ENCODE assay signal across 9 cellular contexts in genomic region chr19:45994456-45994988, GRCh38. TPM values are rescaled to one million over a fixed set of nuclear protein-coding genes. Genes with fewer than 3 reads are reported as not detected.
DNase-seq lines count a peak whose midpoint lies in the region; ATAC-seq and TF ChIP-seq lines count a peak whose summit lies in the region.
"Had no signal": no experiment of that assay in that cellular context is flagged by ENCODE, and none has a peak within 500 bp of the region (broad histone marks: within the 10 kb centered on the region; RNA-seq: fewer than 3 reads in every experiment).

No MANE protein-coding gene starts in this region.

- POLR2A ChIA-PET in IMR-90 (lab: Charles Lee; ENCODE audit: unreplicated experiment), result no interaction called here
- POLR2A ChIA-PET in CD4-positive, alpha-beta T cell (lab: Charles Lee), result interaction anchor here (0.6 to 1.6 kb wide), 6 partner anchors 22 to 132 kb away, joined by 3 to 11 read pairs (median 6); partner anchors contain the start of genes IRF2BP1, MYPOP and SYMPK

- peaks cover 7% of the 10 kb centered on the region for H3K9me1 ChIP-seq in IMR-90 (ENCODE audit: insufficient read depth, low read length)

- no peak for TF ChIP-seq EP300 in ovary (IDR thresholded peaks at IDR 0.05)

- no peak overlapping the region for H2BK15ac ChIP-seq in IMR-90 (ENCODE audit: low read depth, low read length)

- peaks cover 3% of the 10 kb centered on the region for H3K36me3 Mint-ChIP-seq in endothelial cell (ENCODE audit: low read depth, unreplicated experiment)
- H3K36me3 Mint-ChIP-seq in CD4-positive, alpha-beta T cell (ENCODE audit: low read depth), result peaks cover 8% of the 10 kb centered on the region

- H3K4me1 Mint-ChIP-seq in endothelial cell (ENCODE audit: unreplicated experiment), result peaks cover 10% of the 10 kb centered on the region
- H3K4me1 Mint-ChIP-seq in CD4-positive, alpha-beta T cell (ENCODE audit: low read depth), result peaks cover 10% of the 10 kb centered on the region

- H3K18ac ChIP-seq in IMR-90 (ENCODE audit: low read depth, low read length), result no peak overlapping the region

- ATAC-seq in IMR-90 (ENCODE audit: low read depth), result peak; percentile 15
- ATAC-seq in CD4-positive, alpha-beta T cell (ENCODE audit: poor library complexity), result no peak

- TF ChIP-seq CTCF in GM06990 (IDR thresholded peaks at IDR 0.05; ENCODE audit: insufficient read depth, low read length, poor library complexity, severe bottlenecking) (no peak), IMR-90 (conservative IDR thresholded peaks at IDR 0.05; ENCODE audit: low read depth, low read length) (no peak), endothelial cell (IDR thresholded peaks at IDR 0.05; ENCODE audit: unreplicated experiment) (no peak), ovary (IDR thresholded peaks at IDR 0.05) (no peak)
- no peak for TF ChIP-seq CTCF in CD4-positive, alpha-beta T cell (IDR thresholded peaks at IDR 0.05)

- intact Hi-C loops in IMR-90 (cut with micrococcal nuclease) (loop anchor here (10.0 kb wide), 1 partner anchor 70 kb away; no protein-coding TSS in a partner anchor), ovary (cut with DNase I) (no loop called here)
- intact Hi-C loops in CD4-positive, alpha-beta T cell (cut with DNase I, micrococcal nuclease), result loop anchor here (2.0 to 10.0 kb wide), 3 partner anchors 132 to 910 kb away; partner anchors contain the start of genes DMWD (in 1 of the 2) and SYMPK (in 1 of the 2)

- H2BK120ac ChIP-seq in IMR-90 (ENCODE audit: low read depth, low read length), result no peak overlapping the region

- peaks cover 2% of the 10 kb centered on the region; the same call in 1 of the 2 replicates for H3K4me1 ChIP-seq in IMR-90 (ENCODE audit: control insufficient read depth, insufficient read depth, low read length)
- no peaks in the 10 kb centered on the region for H3K4me1 ChIP-seq in ovary (ENCODE audit: insufficient read depth)

- DNase-seq in GM06990 (ENCODE audit: extremely low read depth, insufficient read length) (no peak), IMR-90 (no peak), endothelial cell (ENCODE audit: low spot score) (no peak), ovary (no peak), NCI-H2196 (lab: John Stamatoyannopoulos, UW; ENCODE audit: unreplicated experiment) (no peak), occipital lobe (lab: John Stamatoyannopoulos, UW) (no peak), LoVo (ENCODE audit: low spot score) (no peak)
- DNase-seq in CD4-positive, alpha-beta T cell, result no peak

- peak overlapping the region; percentile 17 for H2BK5ac ChIP-seq in IMR-90 (ENCODE audit: low read depth, low read length, poor library complexity, severe bottlenecking)

- peaks cover 3% of the 10 kb centered on the region; the same call in 1 of the 2 replicates for H4K20me1 ChIP-seq in IMR-90 (ENCODE audit: insufficient read depth, low read length)

- no peaks in the 10 kb centered on the region; the same call in 1 of the 2 replicates for H3K36me3 ChIP-seq in GM06990 (ENCODE audit: control insufficient read depth, insufficient read depth, low read length)
- peaks cover 2% of the 10 kb centered on the region; the same call in 1 of the 2 replicates for H3K36me3 ChIP-seq in IMR-90 (ENCODE audit: control insufficient read depth, insufficient read depth, low read length)
- H3K36me3 ChIP-seq in ovary, result no peaks in the 10 kb centered on the region

- in situ Hi-C loops in IMR-90 (cut with MboI; ENCODE audit: low sequenced_read_pairs), result no loop called here

- TF ChIP-seq POLR2A in IMR-90 (IDR thresholded peaks at IDR 0.05; ENCODE audit: low read depth, low read length) (no peak), ovary (IDR thresholded peaks at IDR 0.05) (no peak)

- H4K8ac ChIP-seq in IMR-90 (ENCODE audit: low read depth in 2 of 2, low read length in 2 of 2), result peak overlapping the region; percentile 43 to 86

- H3K23ac ChIP-seq in IMR-90 (ENCODE audit: low read depth, low read length), result no peak overlapping the region

- H3K14ac ChIP-seq in IMR-90 (replicated peaks; ENCODE audit: low read depth, low read length), result peak overlapping the region; percentile 30; the same call in 1 of the 2 replicates

- peak overlapping the region; percentile 45 for H3K4me3 ChIP-seq in GM06990 (replicated peaks; ENCODE audit: low read depth, low read length)
- peak overlapping the region; percentile 51 for H3K4me3 ChIP-seq in IMR-90 (ENCODE audit: insufficient read depth, low read depth, low read length)
- peak overlapping the region; percentile 34 for H3K4me3 ChIP-seq in ovary

- no peak overlapping the region for H3K27ac Mint-ChIP-seq in endothelial cell (ENCODE audit: unreplicated experiment)
- H3K27ac Mint-ChIP-seq in CD4-positive, alpha-beta T cell, result no peak overlapping the region

- no peaks in the 10 kb centered on the region for H3K27me3 ChIP-seq in GM06990 (replicated peaks; ENCODE audit: control insufficient read depth, insufficient read depth, low read length)
- H3K27me3 ChIP-seq in IMR-90 (ENCODE audit: control insufficient read depth, insufficient read depth, low read length), result peaks cover 4% of the 10 kb centered on the region
- no peaks in the 10 kb centered on the region for H3K27me3 ChIP-seq in ovary
- H3K27me3 ChIP-seq in CD4-positive, alpha-beta T cell (ENCODE audit: control insufficient read depth, insufficient read depth, low read length), result no peaks in the 10 kb centered on the region

- dilution Hi-C loops in IMR-90 (cut with HindIII; ENCODE audit: low sequenced_read_pairs, unreplicated experiment), result no loop called here

- no peak overlapping the region for H2AK9ac ChIP-seq in IMR-90 (replicated peaks; ENCODE audit: low read depth, low read length, poor library complexity)

- peak overlapping the region; percentile 81 for H3K4me2 ChIP-seq in IMR-90 (ENCODE audit: low read depth, low read length)

- no peak overlapping the region; the same call in 1 of the 2 replicates for H3K56ac ChIP-seq in IMR-90 (ENCODE audit: extremely low read depth, insufficient read depth, low read length)

- peak overlapping the region; percentile 88 for H2AFZ ChIP-seq in IMR-90 (replicated peaks; ENCODE audit: low read length, poor library complexity)

- H3K9me3 ChIP-seq in IMR-90 (ENCODE audit: control insufficient read depth, insufficient read depth, low read length) (no peaks in the 10 kb centered on the region), ovary (no peaks in the 10 kb centered on the region)
- no peaks in the 10 kb centered on the region for H3K9me3 ChIP-seq in CD4-positive, alpha-beta T cell (ENCODE audit: control insufficient read depth, low read length)

- no CpG with 5 or more reads among the region's 8 CpGs for WGBS in IMR-90 (ENCODE audit: extremely low coverage in 2 of 2, insufficient read length in 1 of 2), 2 experiments
- WGBS in ovary, 3 donors, result 3 to 4% (median 4%) methylated on average over 8 of the region's 8 CpGs

- peak overlapping the region; percentile 44; the same call in 1 of the 2 replicates for H3K9ac ChIP-seq in IMR-90 (ENCODE audit: low read depth, low read length)

- no peak overlapping the region for H2BK20ac ChIP-seq in IMR-90 (ENCODE audit: low read depth, low read length)

- TF ChIP-seq RAD21 in IMR-90 (IDR thresholded peaks at IDR 0.05; ENCODE audit: low read length), result no peak

- H3K9me3 Mint-ChIP-seq in endothelial cell (ENCODE audit: unreplicated experiment), result no peaks in the 10 kb centered on the region
- no peaks in the 10 kb centered on the region for H3K9me3 Mint-ChIP-seq in CD4-positive, alpha-beta T cell

- peak overlapping the region; percentile 10 for H4K5ac ChIP-seq in IMR-90 (ENCODE audit: low read depth, low read length)

- H3K27ac ChIP-seq in IMR-90 (ENCODE audit: insufficient read depth, low read length) (no peak overlapping the region), ovary (no peak overlapping the region)
- no peak overlapping the region for H3K27ac ChIP-seq in CD4-positive, alpha-beta T cell (ENCODE audit: low read depth, low read length)

- no peak overlapping the region for H4K91ac ChIP-seq in IMR-90 (ENCODE audit: insufficient read depth, low read depth, low read length)

- H3K79me1 ChIP-seq in IMR-90 (ENCODE audit: low read depth in 1 of 2, low read length in 2 of 2), result peaks cover 10 to 27% of the 10 kb centered on the region in 2 experiments

- CTCF ChIA-PET in IMR-90 (lab: Yijun Ruan, JAX), result interaction anchor here (0.6 to 1.6 kb wide), 3 partner anchors 15 to 67 kb away, joined by 3 to 7 read pairs (median 4); no protein-coding TSS in a partner anchor
- CTCF ChIA-PET in CD4-positive, alpha-beta T cell (lab: Charles Lee), result interaction anchor here (1.3 to 2.4 kb wide), 3 partner anchors 23 to 178 kb away, joined by 3 to 14 read pairs (median 7); no protein-coding TSS in a partner anchor

- H3K27me3 Mint-ChIP-seq in endothelial cell (ENCODE audit: unreplicated experiment), result peaks cover 8% of the 10 kb centered on the region
- H3K27me3 Mint-ChIP-seq in CD4-positive, alpha-beta T cell, result peaks cover 9% of the 10 kb centered on the region

- peak overlapping the region; percentile 58 for H3K4ac ChIP-seq in IMR-90 (ENCODE audit: low read depth, low read length)

- no peak overlapping the region for H2AK5ac ChIP-seq in IMR-90 (ENCODE audit: low read depth, low read length)

- no TSS peak for BruUV-seq in IMR-90 (replicated peaks; lab: Mats Ljungman, UMichigan)

- peak overlapping the region; percentile 29 for H3K4me3 Mint-ChIP-seq in endothelial cell (ENCODE audit: unreplicated experiment)
- H3K4me3 Mint-ChIP-seq in CD4-positive, alpha-beta T cell, result no peak overlapping the region

RNA-seq across cellular contexts. Expression of gene CCDC61, which starts 0.7 kb away (rescaled TPM):
- total RNA-seq in IMR-90 (2012; rRNA removed) (3.2 and 3.6 TPM in 2 replicates), endothelial cell (ENCODE audit: unreplicated experiment) (9.5 TPM), ovary (10 to 100 TPM in 6 of 7 donors, 1 to 10 TPM in 1; 7.6 to 19.6 (median 16.6) TPM), occipital lobe (5.8 TPM)
- polyA plus RNA-seq in IMR-90 (2012; rRNA removed) (9.1 and 10.0 TPM in 2 replicates), ovary (10 to 100 TPM in 1 of 2 donors, 1 to 10 TPM in 1; 2.7 to 12.5 TPM)
- 2.6 and 10.5 TPM in 2 replicates for polyA plus RNA-seq in IMR-90 (2012; cell fraction: cytosol; rRNA removed)
- polyA plus RNA-seq in IMR-90 (2012; cell fraction: nucleus; rRNA removed; ENCODE audit: low replicate concordance), result 26.6 and 45.3 TPM in 2 replicates
- 1 to 10 TPM; 4.9 to 6.6 TPM for total RNA-seq in CD4-positive, alpha-beta T cell

RNA-seq across cellular contexts. Expression of gene NOVA2, which starts 20.9 kb away (rescaled TPM):
- not detected in 2 replicates for total RNA-seq in IMR-90 (2012; rRNA removed)
- 0.03 TPM in 1 of 2 replicates, not detected in the other for polyA plus RNA-seq in IMR-90 (2012; rRNA removed)
- 0.02 and 0.03 TPM in 2 replicates for polyA plus RNA-seq in IMR-90 (2012; cell fraction: cytosol; rRNA removed)
- polyA plus RNA-seq in IMR-90 (2012; cell fraction: nucleus; rRNA removed; ENCODE audit: low replicate concordance), result 0.05 and 0.06 TPM in 2 replicates
- total RNA-seq in endothelial cell (ENCODE audit: unreplicated experiment), result 86.0 TPM
- 1 to 10 TPM in 5 of 7 donors, under 1 TPM in 2; 0.23 to 4.8 (median 2.2) TPM for total RNA-seq in ovary
- 1 to 10 TPM; 1.5 to 3.5 TPM for polyA plus RNA-seq in ovary
- not detected for total RNA-seq in CD4-positive, alpha-beta T cell
- 9.4 TPM for total RNA-seq in occipital lobe

RNA-seq across cellular contexts. Expression of gene PGLYRP1, which starts 28.3 kb away (rescaled TPM):
- total RNA-seq in IMR-90 (2012; rRNA removed) (not detected in 2 replicates), endothelial cell (ENCODE audit: unreplicated experiment) (0.54 TPM), ovary (not detected), occipital lobe (not detected)
- polyA plus RNA-seq in IMR-90 (2012; rRNA removed) (not detected in 2 replicates), ovary (not detected)
- polyA plus RNA-seq in IMR-90 (2012; cell fraction: cytosol; rRNA removed), result not detected in 2 replicates
- polyA plus RNA-seq in IMR-90 (2012; cell fraction: nucleus; rRNA removed; ENCODE audit: low replicate concordance), result not detected in 2 replicates
- total RNA-seq in CD4-positive, alpha-beta T cell, result not detected
- total RNA-seq: glomerular endothelial cell had no signal

RNA-seq across cellular contexts. Expression of gene IGFL4, which starts 46.3 kb away (rescaled TPM):
- total RNA-seq in IMR-90 (2012; rRNA removed) (not detected in 2 replicates), endothelial cell (ENCODE audit: unreplicated experiment) (not detected), ovary (not detected), occipital lobe (1.6 TPM)
- polyA plus RNA-seq in IMR-90 (2012; rRNA removed) (not detected in 2 replicates), ovary (not detected)
- polyA plus RNA-seq in IMR-90 (2012; cell fraction: cytosol; rRNA removed), result not detected in 2 replicates
- polyA plus RNA-seq in IMR-90 (2012; cell fraction: nucleus; rRNA removed; ENCODE audit: low replicate concordance), result not detected in 2 replicates
- total RNA-seq in CD4-positive, alpha-beta T cell, result not detected
- total RNA-seq: glomerular endothelial cell had no signal

Comparison
In these comparisons a context has a peak if more than half of its experiments do, and no peak if none do; other contexts are left out.
1. intact Hi-C loops: an anchor here in IMR-90 (10.0 kb wide) and CD4-positive, alpha-beta T cell (2.0 to 10.0 kb wide); none called in ovary.